ENCODE assay signal across 8 cellular contexts in the genomic region with DNA sequence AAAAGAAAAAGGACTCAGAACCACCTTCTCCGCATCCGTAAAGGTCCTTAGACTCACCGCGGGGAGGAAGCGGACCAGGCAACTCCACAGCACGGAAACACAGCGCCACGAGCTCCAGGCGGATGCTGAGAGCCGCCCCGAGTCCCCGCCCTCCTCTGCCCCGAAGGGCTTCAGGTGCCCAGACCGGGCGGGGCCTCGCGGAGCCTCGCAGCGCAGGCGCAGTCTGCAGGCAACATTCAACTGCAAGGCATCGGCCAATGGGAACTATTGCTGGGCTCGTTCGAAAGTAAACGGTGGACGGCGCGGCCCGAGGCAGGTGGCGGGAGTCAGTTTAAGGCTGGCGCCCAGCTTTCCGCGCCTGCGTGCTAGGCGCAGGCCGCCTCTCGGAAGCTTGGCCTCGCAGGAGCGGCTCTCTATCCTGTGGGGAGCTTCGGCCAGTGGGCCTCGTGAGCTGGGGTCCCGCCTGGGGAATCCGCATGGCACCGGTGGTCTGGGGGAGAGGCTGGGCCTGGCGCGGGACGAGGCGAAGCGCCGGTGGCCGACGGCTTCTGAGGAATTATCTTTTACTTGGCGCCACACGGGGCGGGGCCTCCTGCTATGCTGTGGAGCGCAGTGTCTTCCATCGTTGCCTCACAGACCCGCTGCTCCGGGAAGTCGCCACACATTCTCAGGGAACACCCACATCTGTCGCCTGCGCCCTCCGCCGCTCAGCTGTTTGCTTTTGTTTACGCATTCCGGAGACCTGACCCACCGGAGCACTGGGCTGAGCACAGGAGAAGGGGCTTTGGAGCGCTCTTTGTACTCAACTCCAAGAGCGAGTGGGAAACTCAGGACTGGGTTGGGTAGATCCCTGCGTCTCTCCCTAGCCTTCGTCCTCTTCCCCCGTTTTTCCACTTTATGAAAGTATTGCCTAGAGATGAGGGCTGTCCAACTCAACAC. TPM values are rescaled to one million over a fixed set of nuclear protein-coding genes. Genes with fewer than 3 reads are reported as not detected.
DNase-seq lines count a peak whose midpoint lies in the region; ATAC-seq and TF ChIP-seq lines count a peak whose summit lies in the region.

A gene with protein sequence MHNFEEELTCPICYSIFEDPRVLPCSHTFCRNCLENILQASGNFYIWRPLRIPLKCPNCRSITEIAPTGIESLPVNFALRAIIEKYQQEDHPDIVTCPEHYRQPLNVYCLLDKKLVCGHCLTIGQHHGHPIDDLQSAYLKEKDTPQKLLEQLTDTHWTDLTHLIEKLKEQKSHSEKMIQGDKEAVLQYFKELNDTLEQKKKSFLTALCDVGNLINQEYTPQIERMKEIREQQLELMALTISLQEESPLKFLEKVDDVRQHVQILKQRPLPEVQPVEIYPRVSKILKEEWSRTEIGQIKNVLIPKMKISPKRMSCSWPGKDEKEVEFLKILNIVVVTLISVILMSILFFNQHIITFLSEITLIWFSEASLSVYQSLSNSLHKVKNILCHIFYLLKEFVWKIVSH (minus strand): TSS at position 127 of the 939 bp plus-strand sequence. CDS start 10,603 bp downstream, outside the sequence.

- no peaks in the 10 kb centered on the region for H3K36me3 ChIP-seq in lower lobe of right lung

- peak within 1 kb of the TSS; percentile 57 for H3K4me3 ChIP-seq in lower lobe of right lung

- DNase-seq in NCI-H460 (ENCODE audit: extremely low read depth, low read depth) (peak; percentile 91), lower lobe of right lung (peak; percentile 97), NCI-H146 (lab: John Stamatoyannopoulos, UW) (no peak)
- DNase-seq in activated CD8-positive, alpha-beta T cell treated with anti-CD3 and anti-CD28 coated beads, Interleukin-2, amount 10 ng/mL, durations not matched to agents 7 days and 5 days = peak; percentile 99
- DNase-seq in effector CD4-positive, alpha-beta T cell = peak; percentile 92
- peak; percentile 88 to 92 (median 89) for DNase-seq in stimulated activated CD4-positive, alpha-beta T cell treated with anti-CD3 and anti-CD28 coated beads, TNF-alpha, amount 100 ng/mL, for 1 hour (ENCODE audit: low read depth in 3 of 3, low spot score in 1 of 3)

- peaks cover 3% of the 10 kb centered on the region for H3K27me3 ChIP-seq in lower lobe of right lung (ENCODE audit: low read depth)

- POLR2A ChIA-PET in activated CD8-positive, alpha-beta T cell treated with anti-CD3 and anti-CD28 coated beads, Interleukin-2, amount 10 ng/mL, durations not matched to agents 7 days and 5 days (lab: Charles Lee) = interaction anchor here (0.6 to 4.0 kb wide), 17 partner anchors 8 to 307 kb away, joined by 3 to 76 read pairs (median 5); a partner anchor contains a TSS

- intact Hi-C loops in lower lobe of right lung (cut with DNase I) = no loop called here

- peak; percentile 93 for TF ChIP-seq POLR2A in GM18505 (IDR thresholded peaks at IDR 0.05; ENCODE audit: borderline replicate concordance, extremely low read depth, insufficient read depth, insufficient read length)

- ATAC-seq in GM18505 (IDR thresholded peaks at IDR 0.05; ENCODE audit: unreplicated experiment) = peak; percentile 95
- ATAC-seq in HG02938 (IDR thresholded peaks at IDR 0.05; ENCODE audit: unreplicated experiment) = peak; percentile 93
- ATAC-seq in activated CD8-positive, alpha-beta T cell treated with anti-CD3 and anti-CD28 coated beads, Interleukin-2, amount 10 ng/mL, durations not matched to agents 7 days and 5 days = peak; percentile 95
- peak; percentile 98 for ATAC-seq in lower lobe of right lung

- no peaks in the 10 kb centered on the region for H3K9me3 ChIP-seq in lower lobe of right lung

- H3K27ac Mint-ChIP-seq in activated CD8-positive, alpha-beta T cell treated with anti-CD3 and anti-CD28 coated beads, Interleukin-2, amount 10 ng/mL, durations not matched to agents 7 days and 5 days = peak within 1 kb of the TSS; percentile 98

- no peaks in the 10 kb centered on the region for H3K27me3 Mint-ChIP-seq in activated CD8-positive, alpha-beta T cell treated with anti-CD3 and anti-CD28 coated beads, Interleukin-2, amount 10 ng/mL, durations not matched to agents 7 days and 5 days (ENCODE audit: low read depth)

- peaks cover 33% of the 10 kb centered on the region for H3K4me1 Mint-ChIP-seq in activated CD8-positive, alpha-beta T cell treated with anti-CD3 and anti-CD28 coated beads, Interleukin-2, amount 10 ng/mL, durations not matched to agents 7 days and 5 days (ENCODE audit: low read depth)

- H3K4me1 ChIP-seq in lower lobe of right lung = peaks cover 6% of the 10 kb centered on the region

- no peak for TF ChIP-seq CTCF in lower lobe of right lung (IDR thresholded peaks at IDR 0.05)

- H3K27ac ChIP-seq in lower lobe of right lung = peak within 1 kb of the TSS; percentile 76

- H3K9me3 Mint-ChIP-seq in activated CD8-positive, alpha-beta T cell treated with anti-CD3 and anti-CD28 coated beads, Interleukin-2, amount 10 ng/mL, durations not matched to agents 7 days and 5 days (ENCODE audit: insufficient read depth) = no peaks in the 10 kb centered on the region

- H3K36me3 Mint-ChIP-seq in activated CD8-positive, alpha-beta T cell treated with anti-CD3 and anti-CD28 coated beads, Interleukin-2, amount 10 ng/mL, durations not matched to agents 7 days and 5 days (ENCODE audit: low read depth) = peaks cover 40% of the 10 kb centered on the region

- CTCF ChIA-PET in activated CD8-positive, alpha-beta T cell treated with anti-CD3 and anti-CD28 coated beads, Interleukin-2, amount 10 ng/mL, durations not matched to agents 7 days and 5 days (lab: Charles Lee) = interaction anchor here (0.8 to 2.1 kb wide), 12 partner anchors 14 to 566 kb away, joined by 3 to 9 read pairs (median 4); a partner anchor contains a TSS

- peak within 1 kb of the TSS; percentile 89 for H3K4me3 Mint-ChIP-seq in activated CD8-positive, alpha-beta T cell treated with anti-CD3 and anti-CD28 coated beads, Interleukin-2, amount 10 ng/mL, durations not matched to agents 7 days and 5 days

RNA-seq across cellular contexts. Expression of the gene that starts here (rescaled TPM):
- total RNA-seq in NCI-H460 (2014; rRNA removed; shearing (Covaris generic)) = 20.1 and 20.5 TPM in 2 replicates
- 13.7 and 26.3 TPM in 2 replicates for polyA plus RNA-seq in NCI-H460 (2014; cell fraction: nucleus; rRNA removed)
- total RNA-seq in activated CD8-positive, alpha-beta T cell treated with anti-CD3 and anti-CD28 coated beads, Interleukin-2, amount 10 ng/mL, durations not matched to agents 7 days and 5 days = 10 to 100 TPM; 51.2 to 53.5 TPM
- 4.4 TPM for total RNA-seq in lower lobe of right lung
